1 cellular context compared by ENCODE assay signal in the genomic region with DNA sequence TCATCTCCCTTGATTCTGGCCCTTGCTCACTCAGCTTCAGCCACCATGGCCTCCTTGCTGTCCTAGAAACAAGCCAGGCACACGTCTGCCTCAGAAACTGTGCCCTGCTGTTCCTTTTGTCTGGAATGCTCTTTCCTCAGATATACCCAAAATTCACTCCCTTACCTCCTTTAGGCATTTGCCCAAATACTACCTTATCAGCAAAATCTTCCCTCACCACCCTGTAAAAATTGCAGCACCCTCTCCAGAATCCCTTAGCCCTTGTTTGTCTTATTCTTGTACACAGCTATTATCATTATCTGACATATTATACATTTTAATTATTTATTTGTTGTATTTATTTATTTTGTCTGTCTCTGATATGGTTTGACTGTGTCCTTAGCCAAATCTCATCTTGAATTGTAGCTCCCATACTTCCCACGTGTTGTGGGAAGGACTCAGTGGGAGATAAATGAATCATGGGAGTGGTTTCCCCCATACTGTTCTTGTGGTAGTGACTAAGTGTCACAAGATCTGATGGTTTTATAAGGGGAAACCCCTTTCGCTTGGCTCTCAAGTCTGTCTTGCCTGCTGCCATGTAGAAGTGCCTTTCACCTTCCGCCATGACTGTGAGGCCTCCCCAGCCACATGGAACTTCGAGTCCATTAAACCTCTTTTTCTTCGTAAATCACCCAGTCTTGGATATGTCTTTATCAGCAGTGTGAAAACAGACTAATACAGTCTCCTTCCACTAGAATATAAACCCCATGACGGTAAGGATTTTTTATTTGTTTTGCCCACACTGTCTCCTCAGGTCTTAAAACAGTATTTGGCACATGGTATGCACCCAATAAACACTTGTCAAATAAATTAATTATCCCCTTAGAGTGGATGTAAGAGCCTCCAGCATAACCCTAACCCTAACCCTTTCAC.
TF ChIP-seq lines count a peak whose summit lies in the region.

No MANE protein-coding gene starts in this region.

TF ChIP-seq in K562, 482 proteins besides CTCF, POLR2A, EP300 and RAD21 (continued from another document and continues in another):
- no peak for TF ChIP-seq SMARCA5 (IDR thresholded peaks at IDR 0.05)
- TF ChIP-seq MECOM (CRISPR knock-in tag; IDR thresholded peaks at IDR 0.05), result no peak
- TF ChIP-seq ZNF134 (CRISPR knock-in tag; conservative IDR thresholded peaks at IDR 0.05), result no peak
- no peak for TF ChIP-seq ZFX (CRISPR knock-in tag; IDR thresholded peaks at IDR 0.05)
- TF ChIP-seq GABPA (tag; conservative IDR thresholded peaks at IDR 0.05; ENCODE audit: low read depth), result peak; percentile 53
- no peak for TF ChIP-seq ZNF445 (CRISPR knock-in tag; IDR thresholded peaks at IDR 0.05; ENCODE audit: low read depth)
- TF ChIP-seq ZNF282 (CRISPR knock-in tag; IDR thresholded peaks at IDR 0.05), result no peak
- peak; percentile 94 for TF ChIP-seq ZNF644 (tag; IDR thresholded peaks at IDR 0.05; ENCODE audit: low read depth)
- TF ChIP-seq ZFP1 (CRISPR knock-in tag; IDR thresholded peaks at IDR 0.05), result no peak
- TF ChIP-seq, protein P1, sequence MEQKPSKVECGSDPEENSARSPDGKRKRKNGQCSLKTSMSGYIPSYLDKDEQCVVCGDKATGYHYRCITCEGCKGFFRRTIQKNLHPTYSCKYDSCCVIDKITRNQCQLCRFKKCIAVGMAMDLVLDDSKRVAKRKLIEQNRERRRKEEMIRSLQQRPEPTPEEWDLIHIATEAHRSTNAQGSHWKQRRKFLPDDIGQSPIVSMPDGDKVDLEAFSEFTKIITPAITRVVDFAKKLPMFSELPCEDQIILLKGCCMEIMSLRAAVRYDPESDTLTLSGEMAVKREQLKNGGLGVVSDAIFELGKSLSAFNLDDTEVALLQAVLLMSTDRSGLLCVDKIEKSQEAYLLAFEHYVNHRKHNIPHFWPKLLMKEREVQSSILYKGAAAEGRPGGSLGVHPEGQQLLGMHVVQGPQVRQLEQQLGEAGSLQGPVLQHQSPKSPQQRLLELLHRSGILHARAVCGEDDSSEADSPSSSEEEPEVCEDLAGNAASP (IDR thresholded peaks at IDR 0.05), result no peak
- no peak for TF ChIP-seq GABPB2 (CRISPR knock-in tag; conservative IDR thresholded peaks at IDR 0.05)
- TF ChIP-seq WHSC1 (IDR thresholded peaks at IDR 0.05; ENCODE audit: low read length), result no peak
- no peak for TF ChIP-seq ZKSCAN1 (IDR thresholded peaks at IDR 0.05; ENCODE audit: low read depth, low read length)
- no peak for TF ChIP-seq PHF8 (IDR thresholded peaks at IDR 0.05; ENCODE audit: borderline replicate concordance, low read length)
- TF ChIP-seq ZNF431 (CRISPR knock-in tag; IDR thresholded peaks at IDR 0.05), result no peak
- TF ChIP-seq PTTG1 (tag; IDR thresholded peaks at IDR 0.05; ENCODE audit: low read depth), result no peak
- TF ChIP-seq POLR2AphosphoS2 (IDR thresholded peaks at IDR 0.05; ENCODE audit: low read length), result no peak
- TF ChIP-seq HDAC2 (IDR thresholded peaks at IDR 0.05), result no peak
- TF ChIP-seq, protein P2, sequence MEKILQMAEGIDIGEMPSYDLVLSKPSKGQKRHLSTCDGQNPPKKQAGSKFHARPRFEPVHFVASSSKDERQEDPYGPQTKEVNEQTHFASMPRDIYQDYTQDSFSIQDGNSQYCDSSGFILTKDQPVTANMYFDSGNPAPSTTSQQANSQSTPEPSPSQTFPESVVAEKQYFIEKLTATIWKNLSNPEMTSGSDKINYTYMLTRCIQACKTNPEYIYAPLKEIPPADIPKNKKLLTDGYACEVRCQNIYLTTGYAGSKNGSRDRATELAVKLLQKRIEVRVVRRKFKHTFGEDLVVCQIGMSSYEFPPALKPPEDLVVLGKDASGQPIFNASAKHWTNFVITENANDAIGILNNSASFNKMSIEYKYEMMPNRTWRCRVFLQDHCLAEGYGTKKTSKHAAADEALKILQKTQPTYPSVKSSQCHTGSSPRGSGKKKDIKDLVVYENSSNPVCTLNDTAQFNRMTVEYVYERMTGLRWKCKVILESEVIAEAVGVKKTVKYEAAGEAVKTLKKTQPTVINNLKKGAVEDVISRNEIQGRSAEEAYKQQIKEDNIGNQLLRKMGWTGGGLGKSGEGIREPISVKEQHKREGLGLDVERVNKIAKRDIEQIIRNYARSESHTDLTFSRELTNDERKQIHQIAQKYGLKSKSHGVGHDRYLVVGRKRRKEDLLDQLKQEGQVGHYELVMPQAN (IDR thresholded peaks at IDR 0.05; ENCODE audit: borderline replicate concordance), result no peak
- no peak for TF ChIP-seq ILF3 (IDR thresholded peaks at IDR 0.05; ENCODE audit: borderline replicate concordance)
- TF ChIP-seq MYBL2 (IDR thresholded peaks at IDR 0.05; ENCODE audit: low read depth), result no peak
- no peak for TF ChIP-seq MYBL2 (CRISPR knock-in tag; IDR thresholded peaks at IDR 0.05; ENCODE audit: borderline replicate concordance)
- TF ChIP-seq, protein P3, sequence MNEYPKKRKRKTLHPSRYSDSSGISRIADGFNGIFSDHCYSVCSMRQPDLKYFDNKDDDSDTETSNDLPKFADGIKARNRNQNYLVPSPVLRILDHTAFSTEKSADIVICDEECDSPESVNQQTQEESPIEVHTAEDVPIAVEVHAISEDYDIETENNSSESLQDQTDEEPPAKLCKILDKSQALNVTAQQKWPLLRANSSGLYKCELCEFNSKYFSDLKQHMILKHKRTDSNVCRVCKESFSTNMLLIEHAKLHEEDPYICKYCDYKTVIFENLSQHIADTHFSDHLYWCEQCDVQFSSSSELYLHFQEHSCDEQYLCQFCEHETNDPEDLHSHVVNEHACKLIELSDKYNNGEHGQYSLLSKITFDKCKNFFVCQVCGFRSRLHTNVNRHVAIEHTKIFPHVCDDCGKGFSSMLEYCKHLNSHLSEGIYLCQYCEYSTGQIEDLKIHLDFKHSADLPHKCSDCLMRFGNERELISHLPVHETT (CRISPR knock-in tag; conservative IDR thresholded peaks at IDR 0.05 in 1 of 2, IDR thresholded peaks at IDR 0.05 in 1 of 2), result peak in 1 of 2 experiments; percentile 73; a peak in 2 of 4 replicates
- peak; percentile 61; the same call in 1 of the 2 replicates for TF ChIP-seq ZNF717 (CRISPR knock-in tag; IDR thresholded peaks at IDR 0.05)
- TF ChIP-seq, protein P4, sequence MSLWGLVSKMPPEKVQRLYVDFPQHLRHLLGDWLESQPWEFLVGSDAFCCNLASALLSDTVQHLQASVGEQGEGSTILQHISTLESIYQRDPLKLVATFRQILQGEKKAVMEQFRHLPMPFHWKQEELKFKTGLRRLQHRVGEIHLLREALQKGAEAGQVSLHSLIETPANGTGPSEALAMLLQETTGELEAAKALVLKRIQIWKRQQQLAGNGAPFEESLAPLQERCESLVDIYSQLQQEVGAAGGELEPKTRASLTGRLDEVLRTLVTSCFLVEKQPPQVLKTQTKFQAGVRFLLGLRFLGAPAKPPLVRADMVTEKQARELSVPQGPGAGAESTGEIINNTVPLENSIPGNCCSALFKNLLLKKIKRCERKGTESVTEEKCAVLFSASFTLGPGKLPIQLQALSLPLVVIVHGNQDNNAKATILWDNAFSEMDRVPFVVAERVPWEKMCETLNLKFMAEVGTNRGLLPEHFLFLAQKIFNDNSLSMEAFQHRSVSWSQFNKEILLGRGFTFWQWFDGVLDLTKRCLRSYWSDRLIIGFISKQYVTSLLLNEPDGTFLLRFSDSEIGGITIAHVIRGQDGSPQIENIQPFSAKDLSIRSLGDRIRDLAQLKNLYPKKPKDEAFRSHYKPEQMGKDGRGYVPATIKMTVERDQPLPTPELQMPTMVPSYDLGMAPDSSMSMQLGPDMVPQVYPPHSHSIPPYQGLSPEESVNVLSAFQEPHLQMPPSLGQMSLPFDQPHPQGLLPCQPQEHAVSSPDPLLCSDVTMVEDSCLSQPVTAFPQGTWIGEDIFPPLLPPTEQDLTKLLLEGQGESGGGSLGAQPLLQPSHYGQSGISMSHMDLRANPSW (CRISPR knock-in tag; IDR thresholded peaks at IDR 0.05), result no peak
- TF ChIP-seq DNMT1 (IDR thresholded peaks at IDR 0.05), result no peak
- 0 out of 4 replicates have a peak, but pooled peaks of 1 of the 2 experiments have one; percentile 20 for TF ChIP-seq RCOR1 (IDR thresholded peaks at IDR 0.05; ENCODE audit: borderline replicate concordance in 1 of 2, low read depth in 2 of 2, low read length in 2 of 2)
- no peak for TF ChIP-seq PCBP2 (IDR thresholded peaks at IDR 0.05; ENCODE audit: low read depth, low read length, poor library complexity, severe bottlenecking)
- TF ChIP-seq, protein P5, sequence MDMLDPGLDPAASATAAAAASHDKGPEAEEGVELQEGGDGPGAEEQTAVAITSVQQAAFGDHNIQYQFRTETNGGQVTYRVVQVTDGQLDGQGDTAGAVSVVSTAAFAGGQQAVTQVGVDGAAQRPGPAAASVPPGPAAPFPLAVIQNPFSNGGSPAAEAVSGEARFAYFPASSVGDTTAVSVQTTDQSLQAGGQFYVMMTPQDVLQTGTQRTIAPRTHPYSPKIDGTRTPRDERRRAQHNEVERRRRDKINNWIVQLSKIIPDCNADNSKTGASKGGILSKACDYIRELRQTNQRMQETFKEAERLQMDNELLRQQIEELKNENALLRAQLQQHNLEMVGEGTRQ (CRISPR knock-in tag; IDR thresholded peaks at IDR 0.05), result peak; percentile 35; the same call in 1 of the 2 replicates
- TF ChIP-seq POLR2G (IDR thresholded peaks at IDR 0.05; ENCODE audit: low read depth, low read length), result no peak
- no peak for TF ChIP-seq SETDB1 (IDR thresholded peaks at IDR 0.05; ENCODE audit: low read length)
- TF ChIP-seq FOXA3 (CRISPR knock-in tag; conservative IDR thresholded peaks at IDR 0.05 in 1 of 2, IDR thresholded peaks at IDR 0.05 in 1 of 2), result no peak; a peak in 1 of 4 replicates
- TF ChIP-seq SUPT5H (IDR thresholded peaks at IDR 0.05), result no peak
- no peak for TF ChIP-seq PHF20 (IDR thresholded peaks at IDR 0.05; ENCODE audit: partially characterized antibody)
- no peak for TF ChIP-seq ZNF57 (CRISPR knock-in tag; IDR thresholded peaks at IDR 0.05)
- TF ChIP-seq CBX3 (IDR thresholded peaks at IDR 0.05; ENCODE audit: borderline replicate concordance in 1 of 2, low read length in 2 of 2), result no peak
- peak; percentile 64; the same call in 1 of the 2 replicates for TF ChIP-seq GTF2E2 (tag; IDR thresholded peaks at IDR 0.05)
- TF ChIP-seq, protein P6, sequence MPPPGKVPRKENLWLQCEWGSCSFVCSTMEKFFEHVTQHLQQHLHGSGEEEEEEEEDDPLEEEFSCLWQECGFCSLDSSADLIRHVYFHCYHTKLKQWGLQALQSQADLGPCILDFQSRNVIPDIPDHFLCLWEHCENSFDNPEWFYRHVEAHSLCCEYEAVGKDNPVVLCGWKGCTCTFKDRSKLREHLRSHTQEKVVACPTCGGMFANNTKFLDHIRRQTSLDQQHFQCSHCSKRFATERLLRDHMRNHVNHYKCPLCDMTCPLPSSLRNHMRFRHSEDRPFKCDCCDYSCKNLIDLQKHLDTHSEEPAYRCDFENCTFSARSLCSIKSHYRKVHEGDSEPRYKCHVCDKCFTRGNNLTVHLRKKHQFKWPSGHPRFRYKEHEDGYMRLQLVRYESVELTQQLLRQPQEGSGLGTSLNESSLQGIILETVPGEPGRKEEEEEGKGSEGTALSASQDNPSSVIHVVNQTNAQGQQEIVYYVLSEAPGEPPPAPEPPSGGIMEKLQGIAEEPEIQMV (tag; conservative IDR thresholded peaks at IDR 0.05; ENCODE audit: low read depth), result no peak
- TF ChIP-seq LCOR (CRISPR knock-in tag; IDR thresholded peaks at IDR 0.05), result no peak
- TF ChIP-seq HMGN3 (IDR thresholded peaks at IDR 0.05; ENCODE audit: borderline replicate concordance, extremely low read depth, insufficient read length, low read depth, low read length), result no peak
- TF ChIP-seq HNRNPK (IDR thresholded peaks at IDR 0.05; ENCODE audit: low read depth, low read length, poor library complexity, severe bottlenecking), result no peak
- TF ChIP-seq, protein P7, sequence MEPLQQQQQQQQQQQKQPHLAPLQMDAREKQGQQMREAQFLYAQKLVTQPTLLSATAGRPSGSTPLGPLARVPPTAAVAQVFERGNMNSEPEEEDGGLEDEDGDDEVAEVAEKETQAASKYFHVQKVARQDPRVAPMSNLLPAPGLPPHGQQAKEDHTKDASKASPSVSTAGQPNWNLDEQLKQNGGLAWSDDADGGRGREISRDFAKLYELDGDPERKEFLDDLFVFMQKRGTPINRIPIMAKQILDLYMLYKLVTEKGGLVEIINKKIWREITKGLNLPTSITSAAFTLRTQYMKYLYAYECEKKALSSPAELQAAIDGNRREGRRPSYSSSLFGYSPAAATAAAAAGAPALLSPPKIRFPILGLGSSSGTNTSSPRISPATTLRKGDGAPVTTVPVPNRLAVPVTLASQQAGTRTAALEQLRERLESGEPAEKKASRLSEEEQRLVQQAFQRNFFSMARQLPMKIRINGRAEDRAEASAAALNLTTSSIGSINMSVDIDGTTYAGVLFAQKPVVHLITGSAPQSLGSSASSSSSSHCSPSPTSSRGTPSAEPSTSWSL (CRISPR knock-in tag; IDR thresholded peaks at IDR 0.05; ENCODE audit: borderline replicate concordance), result no peak
- TF ChIP-seq SREBF2 (CRISPR knock-in tag; IDR thresholded peaks at IDR 0.05), result no peak
- TF ChIP-seq HSF4 (CRISPR knock-in tag; IDR thresholded peaks at IDR 0.05; ENCODE audit: borderline replicate concordance), result no peak
- TF ChIP-seq, protein P8, sequence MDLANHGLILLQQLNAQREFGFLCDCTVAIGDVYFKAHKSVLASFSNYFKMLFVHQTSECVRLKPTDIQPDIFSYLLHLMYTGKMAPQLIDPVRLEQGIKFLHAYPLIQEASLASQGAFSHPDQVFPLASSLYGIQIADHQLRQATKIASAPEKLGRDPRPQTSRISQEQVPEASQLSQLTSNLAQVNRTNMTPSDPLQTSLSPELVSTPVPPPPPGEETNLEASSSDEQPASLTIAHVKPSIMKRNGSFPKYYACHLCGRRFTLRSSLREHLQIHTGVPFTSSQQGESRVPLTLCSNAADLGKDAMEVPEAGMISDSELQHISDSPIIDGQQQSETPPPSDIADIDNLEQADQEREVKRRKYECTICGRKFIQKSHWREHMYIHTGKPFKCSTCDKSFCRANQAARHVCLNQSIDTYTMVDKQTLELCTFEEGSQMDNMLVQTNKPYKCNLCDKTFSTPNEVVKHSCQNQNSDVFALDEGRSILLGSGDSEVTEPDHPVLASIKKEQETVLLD (IDR thresholded peaks at IDR 0.05), result no peak
- TF ChIP-seq, protein P9, sequence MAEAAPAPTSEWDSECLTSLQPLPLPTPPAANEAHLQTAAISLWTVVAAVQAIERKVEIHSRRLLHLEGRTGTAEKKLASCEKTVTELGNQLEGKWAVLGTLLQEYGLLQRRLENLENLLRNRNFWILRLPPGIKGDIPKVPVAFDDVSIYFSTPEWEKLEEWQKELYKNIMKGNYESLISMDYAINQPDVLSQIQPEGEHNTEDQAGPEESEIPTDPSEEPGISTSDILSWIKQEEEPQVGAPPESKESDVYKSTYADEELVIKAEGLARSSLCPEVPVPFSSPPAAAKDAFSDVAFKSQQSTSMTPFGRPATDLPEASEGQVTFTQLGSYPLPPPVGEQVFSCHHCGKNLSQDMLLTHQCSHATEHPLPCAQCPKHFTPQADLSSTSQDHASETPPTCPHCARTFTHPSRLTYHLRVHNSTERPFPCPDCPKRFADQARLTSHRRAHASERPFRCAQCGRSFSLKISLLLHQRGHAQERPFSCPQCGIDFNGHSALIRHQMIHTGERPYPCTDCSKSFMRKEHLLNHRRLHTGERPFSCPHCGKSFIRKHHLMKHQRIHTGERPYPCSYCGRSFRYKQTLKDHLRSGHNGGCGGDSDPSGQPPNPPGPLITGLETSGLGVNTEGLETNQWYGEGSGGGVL (CRISPR knock-in tag; IDR thresholded peaks at IDR 0.05), result no peak
- TF ChIP-seq TRIM24 (IDR thresholded peaks at IDR 0.05), result no peak; a peak in 1 of 4 replicates
- no peak for TF ChIP-seq RFX7 (CRISPR knock-in tag; IDR thresholded peaks at IDR 0.05)
- peak; percentile 96 for TF ChIP-seq FOSL1 (tag; conservative IDR thresholded peaks at IDR 0.05)
- no peak for TF ChIP-seq ZNF75A (CRISPR knock-in tag; IDR thresholded peaks at IDR 0.05)
- no peak for TF ChIP-seq SRSF1 (IDR thresholded peaks at IDR 0.05; ENCODE audit: low read depth, low read length)
- TF ChIP-seq SMAD3 (CRISPR knock-in tag; conservative IDR thresholded peaks at IDR 0.05), result 0 out of 2 replicates have a peak, but pooled peaks have one; percentile 11
- no peak for TF ChIP-seq RBM34 (IDR thresholded peaks at IDR 0.05; ENCODE audit: borderline replicate concordance, insufficient read depth, low read length)
- TF ChIP-seq RUNX1 (IDR thresholded peaks at IDR 0.05; ENCODE audit: low read depth), result no peak
